In the genomic region with DNA sequence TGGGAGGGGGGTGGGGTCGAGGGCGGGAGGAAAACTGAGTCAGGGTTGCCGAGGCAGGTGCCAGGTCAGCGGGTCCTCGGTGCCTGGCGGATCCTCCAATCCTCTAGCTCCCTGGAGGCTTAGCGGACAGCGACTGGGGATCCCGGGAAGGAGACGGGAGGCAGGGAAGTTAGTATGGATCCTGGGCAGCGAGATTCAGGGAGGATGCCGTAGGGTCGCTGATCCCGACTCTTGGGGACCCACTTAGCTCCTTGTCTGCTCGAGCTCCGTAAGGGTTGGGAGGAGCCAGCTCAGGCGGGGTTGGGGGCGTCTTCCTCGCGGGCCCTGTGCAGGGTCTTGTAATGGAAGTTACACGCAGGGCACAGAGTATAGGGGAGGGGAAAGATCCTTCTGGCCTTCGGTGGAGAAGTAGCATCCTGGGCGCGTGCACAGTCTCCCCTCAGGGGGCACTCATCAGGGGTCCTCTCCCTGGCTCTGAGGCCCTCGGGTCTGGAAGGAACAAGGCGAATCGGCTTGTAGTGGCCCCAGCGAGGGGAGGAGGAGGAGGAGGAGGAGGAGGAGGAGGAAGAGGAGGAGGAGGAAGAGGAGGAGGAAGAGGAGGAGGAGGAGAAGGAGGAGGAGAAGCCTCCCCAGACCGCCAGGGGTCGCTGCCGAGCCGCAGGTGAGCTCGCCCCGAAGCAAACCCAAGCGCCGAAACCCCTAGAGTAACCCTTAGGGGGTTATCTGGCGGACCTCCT, we compare ENCODE assay signal across 8 cellular contexts. TPM values are rescaled to one million over a fixed set of nuclear protein-coding genes. Genes with fewer than 3 reads are reported as not detected.
DNase-seq lines count a peak whose midpoint lies in the region; ATAC-seq and TF ChIP-seq lines count a peak whose summit lies in the region.

No MANE protein-coding gene starts in this region.

- H3K27me3 ChIP-seq in kidney epithelial cell (ENCODE audit: control insufficient read depth, insufficient read depth, low read length), result peaks cover 50% of the 10 kb centered on the region

- in situ Hi-C loops in T47D (cut with HindIII; ENCODE audit: low pct_unique_long_range_greater_than_20kb, low sequenced_read_pairs), result no loop called here

- TF ChIP-seq CTCF in WI38 (IDR thresholded peaks at IDR 0.05; ENCODE audit: low read depth, low read length) (peak; percentile 69), kidney epithelial cell (IDR thresholded peaks at IDR 0.05; ENCODE audit: insufficient read depth, low read length, poor library complexity, severe bottlenecking) (peak; percentile 88)

- H3K4me3 ChIP-seq in WI38 (ENCODE audit: low read depth, low read length) (peak overlapping the region; percentile 8; the same call in 1 of the 2 replicates), kidney epithelial cell (ENCODE audit: low read depth, low read length) (peak overlapping the region; percentile 47)

- no peak for ATAC-seq in GM21381 (IDR thresholded peaks at IDR 0.05; ENCODE audit: unreplicated experiment)
- no peak for ATAC-seq in HG02642 (IDR thresholded peaks at IDR 0.05; ENCODE audit: poor library complexity, unreplicated experiment)

- DNase-seq in GM03348 (ENCODE audit: low spot score), result peak; percentile 68
- DNase-seq in NCI-H1092 (lab: John Stamatoyannopoulos, UW), result peak; percentile 49
- peak; percentile 55 to 77 for DNase-seq in T47D (ENCODE audit: low read depth in 1 of 2, low spot score in 1 of 2)
- DNase-seq in kidney epithelial cell (ENCODE audit: low read depth), result no peak
- peak; percentile 81 for DNase-seq in stimulated activated CD4-positive, alpha-beta T cell treated with anti-CD3 and anti-CD28 coated beads, Interleukin-4, amount 100 ng/mL, for 1 hour

- H3K36me3 ChIP-seq in kidney epithelial cell (ENCODE audit: control insufficient read depth, insufficient read depth, low read length), result no peaks in the 10 kb centered on the region

RNA-seq across cellular contexts. Expression of gene SLC12A5, which starts 6.4 kb away (rescaled TPM):
- 1.3 TPM in 1 of 2 replicates, not detected in the other for total RNA-seq in kidney epithelial cell

RNA-seq across cellular contexts. Expression of gene MMP9, which starts 13.9 kb away (rescaled TPM):
- 33.8 and 39.5 TPM in 2 replicates for total RNA-seq in kidney epithelial cell

RNA-seq across cellular contexts. Expression of gene ZNF335, which starts 50.6 kb away (rescaled TPM):
- 20.3 and 26.7 TPM in 2 replicates for total RNA-seq in kidney epithelial cell
